ENCODE assay signal across 8 cellular contexts in genomic region chr11:46345131-46345597, GRCh38. TPM values are rescaled to one million over a fixed set of nuclear protein-coding genes. Genes with fewer than 3 reads are reported as not detected.
DNase-seq lines count a peak whose midpoint lies in the region; ATAC-seq and TF ChIP-seq lines count a peak whose summit lies in the region.

No MANE protein-coding gene starts in this region.

- no peak for TF ChIP-seq EP300 in ovary (IDR thresholded peaks at IDR 0.05)

- TF ChIP-seq POLR2A in Peyer's patch (IDR thresholded peaks at IDR 0.05), result no peak
- TF ChIP-seq POLR2A in ovary (IDR thresholded peaks at IDR 0.05), result no peak

- intact Hi-C loops in posterior vena cava (cut with DNase I), result no loop called here
- intact Hi-C loops in ovary (cut with DNase I), result no loop called here

- no peak for TF ChIP-seq CTCF in Peyer's patch (IDR thresholded peaks at IDR 0.05)
- TF ChIP-seq CTCF in ovary (IDR thresholded peaks at IDR 0.05), result no peak

- ATAC-seq in GM21786 (IDR thresholded peaks at IDR 0.05; ENCODE audit: unreplicated experiment), result no peak

- 33 to 35% methylated on average over 20 of the region's 20 CpGs for WGBS in esophagus, 2 donors
- WGBS in ovary, 3 donors, result 62 to 66% (median 65%) methylated on average over 20 of the region's 20 CpGs

- H3K27me3 ChIP-seq in Peyer's patch (no peaks in the 10 kb centered on the region), esophagus (ENCODE audit: control insufficient read depth in 1 of 2, insufficient read depth in 2 of 2, low read length in 2 of 2) (no peaks in the 10 kb centered on the region), ovary (no peaks in the 10 kb centered on the region)

- DNase-seq in NCI-H2107 treated with DMSO at 0.1 percent for 48 hours (lab: John Stamatoyannopoulos, UW; ENCODE audit: unreplicated experiment), result peak; percentile 66
- DNase-seq in NCI-H2107 (lab: John Stamatoyannopoulos, UW), result no peak
- DNase-seq in Peyer's patch, result peak in 2 of 3 donors; percentile 69 to 74
- DNase-seq in posterior vena cava (ENCODE audit: low spot score), result peak; percentile 92
- no peak for DNase-seq in effector CD4-positive, alpha-beta T cell
- no peak for DNase-seq in ovary

- H3K4me3 ChIP-seq in Peyer's patch (peak overlapping the region; percentile 20 to 87 (median 60)), esophagus (ENCODE audit: low read depth in 1 of 2, low read length in 2 of 2) (peak overlapping the region; percentile 32 to 36), ovary (no peak overlapping the region)

- no peaks in the 10 kb centered on the region for H3K36me3 ChIP-seq in Peyer's patch
- no peaks in the 10 kb centered on the region for H3K36me3 ChIP-seq in esophagus (ENCODE audit: control insufficient read depth in 2 of 2, insufficient read depth in 2 of 2, low read length in 1 of 2)
- H3K36me3 ChIP-seq in ovary, result no peaks in the 10 kb centered on the region

- peaks cover 0 to 36% (median 18%) of the 10 kb centered on the region in 4 donors for H3K4me1 ChIP-seq in Peyer's patch
- H3K4me1 ChIP-seq in esophagus (ENCODE audit: control insufficient read depth in 2 of 2, insufficient read depth in 2 of 2, low read length in 1 of 2), result peaks cover 2 to 17% of the 10 kb centered on the region in 2 donors
- H3K4me1 ChIP-seq in ovary (ENCODE audit: insufficient read depth), result peaks cover 18% of the 10 kb centered on the region

- peak overlapping the region; percentile 9 to 67 (median 57) for H3K27ac ChIP-seq in Peyer's patch
- H3K27ac ChIP-seq in esophagus (ENCODE audit: low read depth in 2 of 2, low read length in 1 of 2), result peak overlapping the region; percentile 56 to 72
- no peak overlapping the region for H3K27ac ChIP-seq in ovary

- H3K9me3 ChIP-seq in Peyer's patch, result no peaks in the 10 kb centered on the region
- H3K9me3 ChIP-seq in esophagus (ENCODE audit: control insufficient read depth in 2 of 2, insufficient read depth in 1 of 2, low read depth in 1 of 2, low read length in 1 of 2), result no peaks in the 10 kb centered on the region
- H3K9me3 ChIP-seq in ovary, result no peaks in the 10 kb centered on the region

RNA-seq across cellular contexts. Expression of gene DGKZ, which starts 2.1 kb away (rescaled TPM):
- total RNA-seq in Peyer's patch, result 100 to 1,000 TPM; 104 to 270 (median 200) TPM
- polyA plus RNA-seq in esophagus, result 10 to 100 TPM; 27.3 to 36.6 TPM
- 10 to 100 TPM; 38.5 to 41.2 TPM for total RNA-seq in posterior vena cava
- total RNA-seq in ovary, result 10 to 100 TPM; 18.8 to 46.0 (median 29.4) TPM
- 10 to 100 TPM in 1 of 2 donors, 1 to 10 TPM in 1; 8.9 to 26.1 TPM for polyA plus RNA-seq in ovary

RNA-seq across cellular contexts. Expression of gene MDK, which starts 36.3 kb away (rescaled TPM):
- total RNA-seq in Peyer's patch, result 100 to 1,000 TPM in 3 of 4 donors, 10 to 100 TPM in 1; 22.3 to 340 (median 205) TPM
- polyA plus RNA-seq in esophagus, result 10 to 100 TPM; 19.9 to 24.3 TPM
- 10 to 100 TPM; 16.6 to 28.9 TPM for total RNA-seq in posterior vena cava
- total RNA-seq in ovary, result 100 to 1,000 TPM; 282 to 634 (median 411) TPM
- polyA plus RNA-seq in ovary, result 100 to 1,000 TPM; 211 to 509 TPM

RNA-seq across cellular contexts. Expression of gene CHRM4, which starts 46.4 kb away (rescaled TPM):
- total RNA-seq in Peyer's patch (10 to 100 TPM; 11.5 to 16.5 (median 13.0) TPM), posterior vena cava (not detected), ovary (under 1 TPM in 5 of 7 donors, not detected in 2; 0.18 to 0.42 (median 0.23) TPM)
- polyA plus RNA-seq in esophagus (under 1 TPM in 1 of 2 donors, not detected in 1; 0.02 TPM), ovary (under 1 TPM in 1 of 2 donors, not detected in 1; 0.16 TPM)

Comparison
In these comparisons a context has a peak if more than half of its experiments do, and no peak if none do; other contexts are left out.
1. DNase-seq: peak in NCI-H2107 treated with DMSO at 0.1 percent for 48 hours (single experiment), Peyer's patch (2 of 3) and posterior vena cava (single experiment); none in NCI-H2107 (single experiment), effector CD4-positive, alpha-beta T cell (single experiment) and ovary (0 of 5).
2. H3K27ac ChIP-seq: peak in Peyer's patch (4 of 4) and esophagus (2 of 2); none in ovary (0 of 2).
3. RNA of gene CHRM4, which starts 46.4 kb away (total RNA-seq): 11.5 to 16.5 TPM in Peyer's patch; 0.18 to 0.42 TPM in ovary and not detected in posterior vena cava; every median in the first group is over 4 times any median in the second.